Comparison of ENCODE assay signal across 1 cellular context in genomic region chr1:117622726-117623125, GRCh38.
A peak's percentile ranks its signal among the peaks of the same experiment; 100 is the strongest.
TF ChIP-seq lines count a peak whose summit lies in the region.

No MANE protein-coding gene starts in this region.

TF ChIP-seq in HepG2, 621 proteins besides CTCF, POLR2A, EP300 and RAD21:
- TF ChIP-seq RBAK (CRISPR knock-in tag; IDR thresholded peaks at IDR 0.05) (no peak), STAG1 (CRISPR knock-in tag; IDR thresholded peaks at IDR 0.05) (0 out of 2 replicates have a peak, but pooled peaks have one; percentile 6)
